9 cellular contexts compared by ENCODE assay signal in the genomic region with DNA sequence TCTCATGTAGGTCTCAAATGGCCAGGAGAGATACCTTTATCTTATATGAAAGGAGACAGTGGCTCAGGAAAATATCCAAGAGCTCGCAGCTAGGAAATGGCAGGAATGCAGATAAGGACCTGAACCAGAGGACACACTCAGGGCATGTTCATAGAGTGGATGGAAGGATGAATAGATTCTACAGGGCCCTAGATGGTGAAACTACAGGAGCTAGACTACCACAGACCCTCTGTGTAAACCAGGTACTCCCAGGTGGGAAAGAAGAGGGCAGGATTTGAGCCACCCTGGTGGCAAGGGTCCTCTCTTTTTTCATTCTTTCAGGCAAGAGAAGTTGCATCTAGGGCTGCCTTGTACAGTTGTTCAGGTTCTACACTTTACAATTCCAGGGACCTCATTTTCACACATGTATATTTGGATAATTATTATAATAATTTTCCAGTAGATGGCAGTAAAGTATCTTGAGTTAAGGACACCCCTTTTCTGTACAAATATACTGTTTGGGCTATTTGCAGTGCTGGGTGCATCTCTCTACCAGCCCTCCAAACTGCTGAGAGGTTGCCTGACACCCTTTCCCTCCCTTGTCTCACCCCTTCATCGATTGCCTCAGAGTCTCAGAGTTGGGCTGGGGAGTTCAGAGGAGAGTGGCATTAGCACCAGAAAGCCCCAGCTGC. TPM values are rescaled to one million over a fixed set of nuclear protein-coding genes. Genes with fewer than 3 reads are reported as not detected.
DNase-seq lines count a peak whose midpoint lies in the region; ATAC-seq, FAIRE-seq and TF ChIP-seq lines count a peak whose summit lies in the region.
"Had no signal": no experiment of that assay in that cellular context is flagged by ENCODE, and none has a peak within 500 bp of the region (broad histone marks: within the 10 kb centered on the region; RNA-seq: fewer than 3 reads in every experiment).

No MANE protein-coding gene starts in this region.

- peaks cover 20% of the 10 kb centered on the region for H3K27me3 ChIP-seq in A673 (replicated peaks; ENCODE audit: insufficient read depth, low read depth, low read length, poor library complexity)

- no peaks in the 10 kb centered on the region for H3K36me3 ChIP-seq in A673 (ENCODE audit: insufficient read depth, low read length, poor library complexity, severe bottlenecking)

- no peak for FAIRE-seq in GM18507 (lab: Jason Lieb, UNC)

- no peaks in the 10 kb centered on the region for H3K9me3 Mint-ChIP-seq in chondrocyte (ENCODE audit: low read depth)

- no peak overlapping the region for H3K4me3 ChIP-seq in A673 (ENCODE audit: low read depth, low read length, poor library complexity, severe bottlenecking)

- peaks cover 9% of the 10 kb centered on the region for H3K4me1 ChIP-seq in A673 (ENCODE audit: insufficient read depth, low read length, poor library complexity, severe bottlenecking)

- TF ChIP-seq CTCF in A673 (conservative IDR thresholded peaks at IDR 0.05; ENCODE audit: low read depth, low read length) (peak; percentile 28; the same call in 1 of the 2 replicates), chondrocyte (IDR thresholded peaks at IDR 0.05) (peak; percentile 77)

- no peak overlapping the region for H3K27ac ChIP-seq in A673 (ENCODE audit: low read depth, low read length, poor library complexity, severe bottlenecking)

- ATAC-seq in GM21447 (IDR thresholded peaks at IDR 0.05; ENCODE audit: unreplicated experiment) = no peak

- no TSS peak for BruUV-seq in A673 (replicated peaks; lab: Mats Ljungman, UMichigan)

- no peaks in the 10 kb centered on the region for H3K9me3 ChIP-seq in A673 (ENCODE audit: low read depth, low read length, poor library complexity, severe bottlenecking)

- no peaks in the 10 kb centered on the region for H3K4me1 Mint-ChIP-seq in chondrocyte (ENCODE audit: low read depth)

- intact Hi-C loops in A673 (cut with micrococcal nuclease; ENCODE audit: unreplicated experiment) = loop anchor here (1.0 to 5.0 kb wide), 5 partner anchors 60 to 400 kb away; partner anchors contain the start of gene AHSA1

- peaks cover 30% of the 10 kb centered on the region for H3K27me3 Mint-ChIP-seq in chondrocyte (ENCODE audit: low read depth)

- CTCF ChIA-PET in A673 (lab: Charles Lee) = interaction anchor here (0.7 to 2.9 kb wide), 15 partner anchors 9 to 973 kb away, joined by 3 to 26 read pairs (median 5); partner anchors contain the start of genes CIPC, SAMD15 and TMED8

- no peak overlapping the region for H3K27ac Mint-ChIP-seq in chondrocyte (ENCODE audit: unreplicated experiment)

- no peak overlapping the region for H3K4me3 Mint-ChIP-seq in chondrocyte (ENCODE audit: unreplicated experiment)

- POLR2A ChIA-PET in A673 (lab: Charles Lee; ENCODE audit: low non-redundant PET) = interaction anchor here (0.6 kb wide), 1 partner anchor 26 kb away, joined by 3 read pairs; no protein-coding TSS in a partner anchor

- H3K36me3 Mint-ChIP-seq in chondrocyte (ENCODE audit: low read depth) = no peaks in the 10 kb centered on the region

- DNase-seq in A673 (ENCODE audit: low spot score) = peak; percentile 68
- DNase-seq in GM18507 (ENCODE audit: extremely low spot score, insufficient read length, low read depth) = peak; percentile 25
- DNase-seq in NCI-H748 (lab: John Stamatoyannopoulos, UW; ENCODE audit: unreplicated experiment) = peak; percentile 69
- no peak for DNase-seq in chondrocyte (ENCODE audit: low spot score)
- DNase-seq in pons (ENCODE audit: low spot score) = peak; percentile 31
- DNase-seq in T1000 (lab: John Stamatoyannopoulos, UW) = no peak
- no peak for DNase-seq in ecto neural progenitor cell (ENCODE audit: low spot score)

RNA-seq across cellular contexts. Expression of gene ZDHHC22, which starts 10.5 kb away (rescaled TPM):
- 0.09 and 0.60 TPM in 2 replicates for total RNA-seq in A673 (2021)
- 0.13 to 0.30 TPM (median 0.15 TPM) in 3 replicates for total RNA-seq in chondrocyte
- total RNA-seq: lung microvascular endothelial cell had no signal

RNA-seq across cellular contexts. Expression of gene TMEM63C, which starts 29.5 kb away (rescaled TPM):
- total RNA-seq in A673 (2021) (0.13 and 0.22 TPM in 2 replicates), chondrocyte (7.6 to 10.3 TPM (median 8.7 TPM) in 3 replicates)

RNA-seq across cellular contexts. Expression of gene CIPC, which starts 54.0 kb away (rescaled TPM):
- total RNA-seq in A673 (2021) (24.8 and 31.1 TPM in 2 replicates), chondrocyte (9.7 to 11.0 TPM (median 10.0 TPM) in 3 replicates)

Comparison
In these comparisons a context has a peak if more than half of its experiments do, and no peak if none do; other contexts are left out.
1. DNase-seq: peak in A673 (single experiment), GM18507 (single experiment), NCI-H748 (single experiment) and pons (single experiment); none in chondrocyte (single experiment), T1000 (single experiment) and ecto neural progenitor cell (single experiment).